In the genomic region with DNA sequence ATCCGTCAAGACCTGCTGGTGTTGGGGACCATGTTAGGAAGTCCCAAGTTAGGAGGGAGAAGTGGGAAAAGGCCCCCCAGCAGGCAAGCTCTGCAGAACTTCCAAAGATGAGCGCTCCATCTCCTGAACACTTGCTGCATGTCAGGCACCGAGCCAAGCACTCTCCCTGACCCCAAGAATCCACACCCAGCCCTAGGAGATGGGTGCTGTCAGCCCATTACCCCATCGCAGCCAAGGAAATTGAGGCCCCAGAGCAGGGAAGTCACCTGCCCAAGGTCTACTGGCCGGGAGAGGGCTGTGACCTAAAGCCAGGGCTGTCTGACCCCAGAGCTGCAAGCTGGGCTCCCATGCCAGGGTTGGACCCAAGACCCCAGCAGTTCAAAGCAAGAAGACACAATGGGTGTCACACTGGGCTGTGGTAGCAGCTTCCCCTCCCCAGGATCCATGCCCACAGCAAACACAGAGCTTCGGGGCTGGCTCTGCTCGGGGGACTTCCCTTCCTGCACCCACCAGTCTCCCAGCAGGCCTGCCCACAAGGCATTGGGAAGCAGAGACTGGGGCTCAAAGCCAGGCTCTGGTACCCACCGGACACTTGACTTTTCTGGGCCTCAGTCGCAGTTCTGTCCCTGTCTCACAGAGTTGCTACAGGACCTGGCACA, we compare ENCODE assay signal across 9 cellular contexts. TPM values are rescaled to one million over a fixed set of nuclear protein-coding genes. Genes with fewer than 3 reads are reported as not detected.
DNase-seq lines count a peak whose midpoint lies in the region; ATAC-seq, FAIRE-seq and TF ChIP-seq lines count a peak whose summit lies in the region.
"Had no signal": no experiment of that assay in that cellular context is flagged by ENCODE, and none has a peak within 500 bp of the region (broad histone marks: within the 10 kb centered on the region; RNA-seq: fewer than 3 reads in every experiment).

No MANE protein-coding gene starts in this region.

- 27 to 55% methylated on average over 3 to 7 of the region's 9 CpGs for WGBS in tibial nerve, 2 donors

- H3K4me1 ChIP-seq in tibial nerve: peaks cover 3 to 100% (median 97%) of the 10 kb centered on the region in 4 donors

- no peak for DNase-seq in activated naive CD4-positive, alpha-beta T cell treated with anti-CD3 and anti-CD28 coated beads, Interleukin-2, amount 10 ng/mL, durations not matched to agents 7 days and 5 days
- DNase-seq in activated naive CD4-positive, alpha-beta T cell treated with anti-CD3 and anti-CD28 coated beads, Interleukin-2, amount 50 U/mL, for 16 hours: no peak
- no peak for DNase-seq in mesothelial cell of epicardium (ENCODE audit: low spot score in 2 of 2, unreplicated experiment in 2 of 2)
- DNase-seq in tibial nerve (ENCODE audit: low spot score in 2 of 2): no peak
- DNase-seq in GM12892 (ENCODE audit: insufficient read length): no peak
- DNase-seq in germinal center (ENCODE audit: low spot score): no peak
- DNase-seq: COR-L47 had no signal

- H3K36me3 ChIP-seq in tibial nerve: no peaks in the 10 kb centered on the region

- H3K27ac ChIP-seq in tibial nerve: peak overlapping the region; percentile 88 to 99 (median 94)

- no peak for TF ChIP-seq CTCF in mesothelial cell of epicardium (IDR thresholded peaks at IDR 0.05; ENCODE audit: unreplicated experiment)
- TF ChIP-seq CTCF in tibial nerve (IDR thresholded peaks at IDR 0.05): no peak

- CTCF ChIA-PET in activated naive CD4-positive, alpha-beta T cell treated with anti-CD3 and anti-CD28 coated beads, Interleukin-2, amount 10 ng/mL, durations not matched to agents 7 days and 5 days (lab: Charles Lee): interaction anchor here (0.6 to 19.7 kb wide), 4 partner anchors 12 to 67 kb away, joined by 3 to 159 read pairs (median 9); no protein-coding TSS in a partner anchor

- no peaks in the 10 kb centered on the region for H3K27me3 Mint-ChIP-seq in activated naive CD4-positive, alpha-beta T cell treated with anti-CD3 and anti-CD28 coated beads, Interleukin-2, amount 10 ng/mL, durations not matched to agents 7 days and 5 days
- H3K27me3 Mint-ChIP-seq in activated naive CD8-positive, alpha-beta T cell: no peaks in the 10 kb centered on the region
- H3K27me3 Mint-ChIP-seq in mesothelial cell of epicardium (ENCODE audit: low read depth): no peaks in the 10 kb centered on the region

- H3K36me3 Mint-ChIP-seq in activated naive CD4-positive, alpha-beta T cell treated with anti-CD3 and anti-CD28 coated beads, Interleukin-2, amount 10 ng/mL, durations not matched to agents 7 days and 5 days: peaks cover 78% of the 10 kb centered on the region
- H3K36me3 Mint-ChIP-seq in activated naive CD8-positive, alpha-beta T cell: peaks cover 2% of the 10 kb centered on the region
- no peaks in the 10 kb centered on the region for H3K36me3 Mint-ChIP-seq in mesothelial cell of epicardium

- H3K27me3 ChIP-seq in tibial nerve: no peaks in the 10 kb centered on the region

- H3K4me3 ChIP-seq in tibial nerve: no peak overlapping the region

- TF ChIP-seq EP300 in tibial nerve (IDR thresholded peaks at IDR 0.05): no peak

- TF ChIP-seq POLR2A in tibial nerve (IDR thresholded peaks at IDR 0.05) (no peak), GM12892 (IDR thresholded peaks at IDR 0.05; ENCODE audit: low read depth, low read length) (no peak)

- peak overlapping the region; percentile 82 for H3K4me3 Mint-ChIP-seq in activated naive CD4-positive, alpha-beta T cell treated with anti-CD3 and anti-CD28 coated beads, Interleukin-2, amount 10 ng/mL, durations not matched to agents 7 days and 5 days
- peak overlapping the region; percentile 75 for H3K4me3 Mint-ChIP-seq in activated naive CD8-positive, alpha-beta T cell
- no peak overlapping the region for H3K4me3 Mint-ChIP-seq in mesothelial cell of epicardium

- no peaks in the 10 kb centered on the region for H3K9me3 ChIP-seq in tibial nerve

- no peak for ATAC-seq in GM18907 (IDR thresholded peaks at IDR 0.05; ENCODE audit: unreplicated experiment)

- peak overlapping the region; percentile 99 for H3K27ac Mint-ChIP-seq in activated naive CD4-positive, alpha-beta T cell treated with anti-CD3 and anti-CD28 coated beads, Interleukin-2, amount 10 ng/mL, durations not matched to agents 7 days and 5 days
- H3K27ac Mint-ChIP-seq in activated naive CD8-positive, alpha-beta T cell: peak overlapping the region; percentile 98
- H3K27ac Mint-ChIP-seq in mesothelial cell of epicardium: peak overlapping the region; percentile 98

- FAIRE-seq in GM12892 (lab: Jason Lieb, UNC): no peak

- H3K4me1 Mint-ChIP-seq in activated naive CD4-positive, alpha-beta T cell treated with anti-CD3 and anti-CD28 coated beads, Interleukin-2, amount 10 ng/mL, durations not matched to agents 7 days and 5 days: peaks cover 99% of the 10 kb centered on the region
- peaks cover 98% of the 10 kb centered on the region for H3K4me1 Mint-ChIP-seq in activated naive CD8-positive, alpha-beta T cell (ENCODE audit: low read depth)
- peaks cover 91% of the 10 kb centered on the region for H3K4me1 Mint-ChIP-seq in mesothelial cell of epicardium

- no peaks in the 10 kb centered on the region for H3K9me3 Mint-ChIP-seq in activated naive CD4-positive, alpha-beta T cell treated with anti-CD3 and anti-CD28 coated beads, Interleukin-2, amount 10 ng/mL, durations not matched to agents 7 days and 5 days
- no peaks in the 10 kb centered on the region for H3K9me3 Mint-ChIP-seq in activated naive CD8-positive, alpha-beta T cell (ENCODE audit: low read depth)
- H3K9me3 Mint-ChIP-seq in mesothelial cell of epicardium: no peaks in the 10 kb centered on the region

RNA-seq across cellular contexts. Expression of gene EEIG1, which starts 13.5 kb away (rescaled TPM):
- total RNA-seq in mesothelial cell of epicardium: 62.8 to 68.8 TPM (median 67.4 TPM) in 3 replicates
- total RNA-seq in tibial nerve: 10 to 100 TPM; 33.9 to 53.8 (median 50.2) TPM
- 26.4 TPM for polyA plus RNA-seq in GM12892 (2012; ENCODE audit: missing spikeins)

RNA-seq across cellular contexts. Expression of gene DPM2, which starts 29.6 kb away (rescaled TPM):
- total RNA-seq in mesothelial cell of epicardium (36.8 to 37.5 TPM (median 36.9 TPM) in 3 replicates), tibial nerve (10 to 100 TPM in 3 of 4 donors, 1 to 10 TPM in 1; 9.0 to 21.9 (median 14.7) TPM)
- polyA plus RNA-seq in GM12892 (2012; ENCODE audit: missing spikeins): 26.4 TPM

RNA-seq across cellular contexts. Expression of gene PIP5KL1, which starts 36.7 kb away (rescaled TPM):
- total RNA-seq in mesothelial cell of epicardium (7.6 to 9.0 TPM (median 8.2 TPM) in 3 replicates), tibial nerve (under 1 TPM in 1 of 4 donors, not detected in 3; 0.59 TPM)
- polyA plus RNA-seq in GM12892 (2012; ENCODE audit: missing spikeins): 0.36 TPM

RNA-seq across cellular contexts. Expression of gene ST6GALNAC4, which starts 50.4 kb away (rescaled TPM):
- total RNA-seq in mesothelial cell of epicardium (14.5 to 16.1 TPM (median 15.8 TPM) in 3 replicates), tibial nerve (10 to 100 TPM; 23.9 to 70.5 (median 37.0) TPM)
- 17.0 TPM for polyA plus RNA-seq in GM12892 (2012; ENCODE audit: missing spikeins)
